In genomic region chr6:106102034-106102433, GRCh38 we compare ENCODE assay signal across 8 cellular contexts. TPM values are rescaled to one million over a fixed set of nuclear protein-coding genes. Genes with fewer than 3 reads are reported as not detected.
DNase-seq lines count a peak whose midpoint lies in the region; ATAC-seq, FAIRE-seq and TF ChIP-seq lines count a peak whose summit lies in the region.

No MANE protein-coding gene starts in this region.

- H3K9me3 ChIP-seq in left lung (no peaks in the 10 kb centered on the region), kidney (ENCODE audit: control insufficient read depth in 1 of 2, low read length in 2 of 2) (peaks cover 0 to 2% of the 10 kb centered on the region in 2 donors)

- no peak for DNase-seq in activated CD8-positive, alpha-beta memory T cell treated with anti-CD3 and anti-CD28 coated beads, Interleukin-2, amount 10 ng/mL, durations not matched to agents 7 days and 5 days
- no peak for DNase-seq in activated CD8-positive, alpha-beta memory T cell treated with anti-CD3 and anti-CD28 coated beads for 24 hours
- peak; percentile 21 for DNase-seq in activated naive CD8-positive, alpha-beta T cell treated with anti-CD3 and anti-CD28 coated beads, Interleukin-2, amount 50 U/mL, for 16 hours (ENCODE audit: low read depth, low spot score)
- DNase-seq in type B pancreatic cell (ENCODE audit: extremely low spot score, unreplicated experiment) (no peak), left lung (no peak), kidney (no peak), NCI-H774 (lab: John Stamatoyannopoulos, UW) (no peak)

- TF ChIP-seq CTCF in type B pancreatic cell (conservative IDR thresholded peaks at IDR 0.05) (no peak), left lung (IDR thresholded peaks at IDR 0.05) (no peak), kidney (IDR thresholded peaks at IDR 0.05; ENCODE audit: borderline replicate concordance, extremely low read depth, insufficient read depth) (no peak)

- CTCF ChIA-PET in activated CD8-positive, alpha-beta memory T cell treated with anti-CD3 and anti-CD28 coated beads, Interleukin-2, amount 10 ng/mL, durations not matched to agents 7 days and 5 days (lab: Charles Lee) = interaction anchor here (0.7 to 2.3 kb wide), 6 partner anchors 10 to 123 kb away, joined by 3 to 13 read pairs (median 4); no protein-coding TSS in a partner anchor

- FAIRE-seq in kidney (lab: Jason Lieb, UNC) = no peak

- H3K4me3 ChIP-seq in left lung (peak overlapping the region in 1 of 2 donors; percentile 45), kidney (ENCODE audit: low read length in 2 of 2) (no peak overlapping the region)

- H3K27me3 ChIP-seq in left lung = peaks cover 17 to 58% of the 10 kb centered on the region in 2 donors

- no peaks in the 10 kb centered on the region for H3K27me3 Mint-ChIP-seq in activated CD8-positive, alpha-beta memory T cell treated with anti-CD3 and anti-CD28 coated beads, Interleukin-2, amount 10 ng/mL, durations not matched to agents 7 days and 5 days
- H3K27me3 Mint-ChIP-seq in type B pancreatic cell = peaks cover 21% of the 10 kb centered on the region

- intact Hi-C loops in left lung (cut with DNase I) = no loop called here
- intact Hi-C loops in kidney (cut with DNase I) = no loop called here

- peaks cover 6 to 47% of the 10 kb centered on the region in 2 donors for H3K4me1 ChIP-seq in left lung
- peaks cover 0 to 5% of the 10 kb centered on the region in 2 donors for H3K4me1 ChIP-seq in kidney (ENCODE audit: control insufficient read depth in 1 of 2, insufficient read depth in 1 of 2, low read depth in 1 of 2, low read length in 2 of 2)

- peak; percentile 3 for ATAC-seq in activated CD8-positive, alpha-beta memory T cell treated with anti-CD3 and anti-CD28 coated beads, Interleukin-2, amount 10 ng/mL, durations not matched to agents 7 days and 5 days
- ATAC-seq in HG03103 (IDR thresholded peaks at IDR 0.05; ENCODE audit: low read depth, unreplicated experiment) = peak; percentile 55
- no peak for ATAC-seq in left lung

- H3K9ac ChIP-seq in kidney (ENCODE audit: low read length in 2 of 2) = no peak overlapping the region

- peak overlapping the region; percentile 90 for H3K4me3 Mint-ChIP-seq in activated CD8-positive, alpha-beta memory T cell treated with anti-CD3 and anti-CD28 coated beads, Interleukin-2, amount 10 ng/mL, durations not matched to agents 7 days and 5 days
- H3K4me3 Mint-ChIP-seq in type B pancreatic cell = peak overlapping the region; percentile 18

- H3K36me3 Mint-ChIP-seq in activated CD8-positive, alpha-beta memory T cell treated with anti-CD3 and anti-CD28 coated beads, Interleukin-2, amount 10 ng/mL, durations not matched to agents 7 days and 5 days = peaks cover 99% of the 10 kb centered on the region
- peaks cover 16% of the 10 kb centered on the region for H3K36me3 Mint-ChIP-seq in type B pancreatic cell

- H3K27ac Mint-ChIP-seq in activated CD8-positive, alpha-beta memory T cell treated with anti-CD3 and anti-CD28 coated beads, Interleukin-2, amount 10 ng/mL, durations not matched to agents 7 days and 5 days = peak overlapping the region; percentile 95
- peak overlapping the region; percentile 95 for H3K27ac Mint-ChIP-seq in type B pancreatic cell

- H3K4me1 Mint-ChIP-seq in activated CD8-positive, alpha-beta memory T cell treated with anti-CD3 and anti-CD28 coated beads, Interleukin-2, amount 10 ng/mL, durations not matched to agents 7 days and 5 days = peaks cover 86% of the 10 kb centered on the region
- H3K4me1 Mint-ChIP-seq in type B pancreatic cell (ENCODE audit: unreplicated experiment) = peaks cover 40% of the 10 kb centered on the region

- no peak overlapping the region for H3K27ac ChIP-seq in left lung
- no peak overlapping the region for H3K27ac ChIP-seq in kidney (ENCODE audit: low read depth in 2 of 2, low read length in 2 of 2)

- H3K36me3 ChIP-seq in left lung (peaks cover 0 to 28% of the 10 kb centered on the region in 2 donors), kidney (ENCODE audit: control insufficient read depth in 1 of 2, insufficient read depth in 2 of 2, low read length in 2 of 2) (no peaks in the 10 kb centered on the region)

- no peaks in the 10 kb centered on the region for H3K9me3 Mint-ChIP-seq in activated CD8-positive, alpha-beta memory T cell treated with anti-CD3 and anti-CD28 coated beads, Interleukin-2, amount 10 ng/mL, durations not matched to agents 7 days and 5 days (ENCODE audit: low read depth)
- peaks cover 7% of the 10 kb centered on the region for H3K9me3 Mint-ChIP-seq in type B pancreatic cell

RNA-seq across cellular contexts. Expression of gene PRDM1, which starts 15.9 kb away (rescaled TPM):
- 100 to 1,000 TPM in 1 of 2 experiments, 10 to 100 TPM in 1; 97.1 to 132 TPM for total RNA-seq in activated CD8-positive, alpha-beta memory T cell treated with anti-CD3 and anti-CD28 coated beads, Interleukin-2, amount 10 ng/mL, durations not matched to agents 7 days and 5 days
- total RNA-seq in type B pancreatic cell (ENCODE audit: low replicate concordance) (15.5 and 35.5 TPM in 2 replicates), left lung (10 to 100 TPM in 1 of 2 donors, 1 to 10 TPM in 1; 7.9 to 11.1 TPM), kidney (23.0 TPM)
- 0.86 TPM for polyA plus RNA-seq in kidney (ENCODE audit: insufficient read depth, low read depth, low replicate concordance)
